17 cellular contexts compared by ENCODE assay signal in the genomic region with DNA sequence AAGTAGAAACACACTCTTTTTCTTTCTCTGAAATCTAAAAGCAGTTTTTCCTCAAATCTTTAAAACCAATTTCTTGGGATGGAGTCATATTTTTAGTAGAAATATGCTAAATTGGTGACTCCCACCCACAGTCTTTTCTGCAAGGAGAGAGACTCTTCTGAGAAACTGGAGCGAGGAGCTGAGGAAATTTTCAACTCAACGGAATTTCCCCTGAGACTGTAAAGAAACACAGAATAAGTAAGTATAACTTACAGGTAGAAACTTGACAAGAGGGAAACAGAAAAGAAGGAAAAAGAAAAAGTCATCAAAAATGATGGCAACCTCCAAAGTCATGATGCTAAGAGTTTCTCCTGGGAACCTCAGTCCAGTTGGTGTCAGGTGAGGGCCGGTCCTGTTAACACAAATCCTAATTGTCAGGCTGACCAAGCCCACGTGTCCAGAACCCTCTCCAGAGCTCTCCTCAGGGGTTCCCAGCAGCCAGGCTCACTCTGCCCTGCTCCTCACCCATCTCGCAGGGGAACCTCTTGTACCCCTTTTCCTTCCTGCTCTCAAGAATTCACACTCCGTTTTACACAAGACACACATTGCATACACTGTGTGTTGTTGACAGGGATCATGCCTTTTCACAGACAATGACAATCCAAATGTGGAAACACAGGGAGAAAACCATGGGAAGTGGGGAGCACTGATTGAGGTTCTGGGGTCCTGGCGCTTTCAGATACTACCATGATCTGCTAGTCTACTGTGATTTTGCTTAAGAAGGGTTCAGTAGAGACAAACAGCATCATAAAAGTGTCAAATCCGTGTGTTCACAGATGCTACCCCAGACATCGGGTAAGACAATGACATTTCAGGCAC. TPM values are rescaled to one million over a fixed set of nuclear protein-coding genes. Genes with fewer than 3 reads are reported as not detected.
DNase-seq lines count a peak whose midpoint lies in the region; ATAC-seq and TF ChIP-seq lines count a peak whose summit lies in the region.
"Had no signal": no experiment of that assay in that cellular context is flagged by ENCODE, and none has a peak within 500 bp of the region (broad histone marks: within the 10 kb centered on the region; RNA-seq: fewer than 3 reads in every experiment).

No MANE protein-coding gene starts in this region.

- peaks cover 68% of the 10 kb centered on the region for H3K36me3 Mint-ChIP-seq in activated CD4-positive, alpha-beta T cell treated with anti-CD3 and anti-CD28 coated beads, Interleukin-2, amount 10 ng/mL, durations not matched to agents 7 days and 5 days (ENCODE audit: low read depth)
- peaks cover 92% of the 10 kb centered on the region for H3K36me3 Mint-ChIP-seq in activated naive CD8-positive, alpha-beta T cell treated with anti-CD3 and anti-CD28 coated beads, Interleukin-2, amount 50 U/mL, for 24 hours (ENCODE audit: low read depth)
- H3K36me3 Mint-ChIP-seq: neural progenitor cell had no signal

- H3K9me3 Mint-ChIP-seq in activated CD4-positive, alpha-beta T cell treated with anti-CD3 and anti-CD28 coated beads, Interleukin-2, amount 10 ng/mL, durations not matched to agents 7 days and 5 days, result no peaks in the 10 kb centered on the region
- no peaks in the 10 kb centered on the region for H3K9me3 Mint-ChIP-seq in activated naive CD8-positive, alpha-beta T cell treated with anti-CD3 and anti-CD28 coated beads, Interleukin-2, amount 50 U/mL, for 24 hours
- H3K9me3 Mint-ChIP-seq: neural progenitor cell had no signal

- H2BK5ac ChIP-seq in neuronal stem cell (ENCODE audit: low read length), result no peak overlapping the region

- no peaks in the 10 kb centered on the region for H3K27me3 Mint-ChIP-seq in activated CD4-positive, alpha-beta T cell treated with anti-CD3 and anti-CD28 coated beads, Interleukin-2, amount 10 ng/mL, durations not matched to agents 7 days and 5 days
- no peaks in the 10 kb centered on the region for H3K27me3 Mint-ChIP-seq in activated naive CD8-positive, alpha-beta T cell treated with anti-CD3 and anti-CD28 coated beads, Interleukin-2, amount 50 U/mL, for 24 hours

- H3K4me2 ChIP-seq in OCI-LY3 (ENCODE audit: low read length) (peak overlapping the region; percentile 69), neuronal stem cell (ENCODE audit: insufficient read depth, low read length, poor library complexity, severe bottlenecking) (no peak overlapping the region)
- H3K4me2 ChIP-seq: KMS-11, neural progenitor cell had no signal

- peak overlapping the region; percentile 72 for H3K27ac Mint-ChIP-seq in activated CD4-positive, alpha-beta T cell treated with anti-CD3 and anti-CD28 coated beads, Interleukin-2, amount 10 ng/mL, durations not matched to agents 7 days and 5 days
- H3K27ac Mint-ChIP-seq in activated naive CD8-positive, alpha-beta T cell treated with anti-CD3 and anti-CD28 coated beads, Interleukin-2, amount 50 U/mL, for 24 hours, result peak overlapping the region; percentile 99
- H3K27ac Mint-ChIP-seq: neural progenitor cell had no signal

- no peak for DNase-seq in activated CD4-positive, alpha-beta T cell treated with anti-CD3 and anti-CD28 coated beads, Interleukin-2, amount 10 ng/mL, durations not matched to agents 7 days and 5 days
- no peak for DNase-seq in activated CD4-positive, alpha-beta T cell treated with anti-CD3 and anti-CD28 coated beads, Interleukin-2, amount 50 U/mL, for 4 hours
- DNase-seq in activated naive CD8-positive, alpha-beta T cell treated with anti-CD3 and anti-CD28 coated beads, Interleukin-2, amount 50 U/mL, for 24 hours, result no peak
- peak; percentile 54 for DNase-seq in stimulated activated CD8-positive, alpha-beta memory T cell treated with anti-CD3 and anti-CD28 coated beads, Interleukin-4, amount 100 ng/mL, for 48 hours
- DNase-seq in stomach (no peak), neuronal stem cell (ENCODE audit: low spot score) (no peak)
- DNase-seq: ACHN, HCEC 1CT, NCI-H1417 treated with DMSO at 0.1 percent for 48 hours, NCI-H524 had no signal

- no peak overlapping the region for H2BK120ac ChIP-seq in neuronal stem cell (ENCODE audit: low read depth, low read length)

- H3K9ac ChIP-seq in OCI-LY3 (ENCODE audit: low read length), result peak overlapping the region; percentile 38; the same call in 1 of the 2 replicates
- H3K9ac ChIP-seq in neuronal stem cell (ENCODE audit: low read depth, low read length, poor library complexity), result no peak overlapping the region
- H3K9ac ChIP-seq: KMS-11, neural progenitor cell had no signal

- POLR2A ChIA-PET in activated CD4-positive, alpha-beta T cell treated with anti-CD3 and anti-CD28 coated beads, Interleukin-2, amount 10 ng/mL, durations not matched to agents 7 days and 5 days (lab: Charles Lee), result interaction anchor here (0.6 to 0.8 kb wide), 2 partner anchors 22 to 368 kb away, joined by 3 to 4 read pairs; no protein-coding TSS in a partner anchor

- H3K4me3 Mint-ChIP-seq in activated CD4-positive, alpha-beta T cell treated with anti-CD3 and anti-CD28 coated beads, Interleukin-2, amount 10 ng/mL, durations not matched to agents 7 days and 5 days, result peak overlapping the region; percentile 45
- peak overlapping the region; percentile 78 for H3K4me3 Mint-ChIP-seq in activated naive CD8-positive, alpha-beta T cell treated with anti-CD3 and anti-CD28 coated beads, Interleukin-2, amount 50 U/mL, for 24 hours

- H4K91ac ChIP-seq in neuronal stem cell (ENCODE audit: low read depth, low read length, poor library complexity), result no peak overlapping the region

- H4K8ac ChIP-seq in neuronal stem cell (ENCODE audit: low read depth, low read length), result no peak overlapping the region

- no peak overlapping the region for H3K23ac ChIP-seq in neuronal stem cell (ENCODE audit: low read depth, low read length, poor library complexity)

- H3K4me1 Mint-ChIP-seq in activated CD4-positive, alpha-beta T cell treated with anti-CD3 and anti-CD28 coated beads, Interleukin-2, amount 10 ng/mL, durations not matched to agents 7 days and 5 days, result peaks cover 88% of the 10 kb centered on the region
- peaks cover 94% of the 10 kb centered on the region for H3K4me1 Mint-ChIP-seq in activated naive CD8-positive, alpha-beta T cell treated with anti-CD3 and anti-CD28 coated beads, Interleukin-2, amount 50 U/mL, for 24 hours

- H3K4me3 ChIP-seq in OCI-LY3 (ENCODE audit: low read length) (peak overlapping the region; percentile 55), stomach (no peak overlapping the region), neuronal stem cell (ENCODE audit: low read length in 2 of 2) (no peak overlapping the region)
- H3K4me3 ChIP-seq: neural progenitor cell had no signal

- no peak for TF ChIP-seq EP300 in stomach (IDR thresholded peaks at IDR 0.05)

- H3K27me3 ChIP-seq in OCI-LY3 (ENCODE audit: low read depth, low read length) (no peaks in the 10 kb centered on the region), stomach (no peaks in the 10 kb centered on the region), neuronal stem cell (ENCODE audit: control insufficient read depth in 3 of 3, insufficient read depth in 3 of 3, low read depth in 1 of 3, low read length in 3 of 3) (peaks cover 0 to 16% (median 0%) of the 10 kb centered on the region in 3 experiments)
- H3K27me3 ChIP-seq: neural progenitor cell had no signal

- H3K9me3 ChIP-seq in OCI-LY3 (ENCODE audit: insufficient read depth, low read length) (no peaks in the 10 kb centered on the region), stomach (no peaks in the 10 kb centered on the region), neuronal stem cell (replicated peaks in 1 of 2; ENCODE audit: control insufficient read depth in 2 of 2, insufficient read depth in 1 of 2, low read depth in 1 of 2, low read length in 2 of 2) (peaks cover 0 to 3% of the 10 kb centered on the region in 2 donors)

- no peak overlapping the region for H2BK12ac ChIP-seq in neuronal stem cell (ENCODE audit: low read length)

- TF ChIP-seq POLR2A in stomach (IDR thresholded peaks at IDR 0.05), result no peak

- H3K4ac ChIP-seq in neuronal stem cell (ENCODE audit: low read length), result no peak overlapping the region

- no peak overlapping the region for H2BK15ac ChIP-seq in neuronal stem cell (ENCODE audit: low read length)

- CTCF ChIA-PET in activated CD4-positive, alpha-beta T cell treated with anti-CD3 and anti-CD28 coated beads, Interleukin-2, amount 10 ng/mL, durations not matched to agents 7 days and 5 days (lab: Charles Lee), result interaction anchor here (0.5 to 1.7 kb wide), 5 partner anchors 36 to 163 kb away, joined by 3 to 10 read pairs (median 4); no protein-coding TSS in a partner anchor

- peaks cover 62% of the 10 kb centered on the region for H3K4me1 ChIP-seq in OCI-LY3 (ENCODE audit: low read length)
- peaks cover 0 to 13% (median 9%) of the 10 kb centered on the region in 4 donors for H3K4me1 ChIP-seq in stomach
- peaks cover 0 to 4% of the 10 kb centered on the region in 2 donors for H3K4me1 ChIP-seq in neuronal stem cell (ENCODE audit: control insufficient read depth in 2 of 2, insufficient read depth in 1 of 2, low read depth in 1 of 2, low read length in 2 of 2)
- H3K4me1 ChIP-seq: neural progenitor cell had no signal

- intact Hi-C loops in stomach (cut with DNase I; ENCODE audit: low total_unique reads), result no loop called here

- no peaks in the 10 kb centered on the region for H3K79me1 ChIP-seq in neuronal stem cell (ENCODE audit: low read depth, low read length)

- WGBS in stomach, 5 donors, result 51 to 66% (median 57%) methylated on average over 9 of the region's 9 CpGs
- WGBS in neuronal stem cell (ENCODE audit: extremely low coverage in 2 of 2, insufficient read length in 2 of 2, insufficient replicate concordance in 1 of 2), 2 donors, result no CpG with 5 or more reads among the region's 9 CpGs

- peaks cover 9% of the 10 kb centered on the region; the same call in 1 of the 2 replicates for H3K79me2 ChIP-seq in OCI-LY3 (ENCODE audit: low read length)

- H4K20me1 ChIP-seq in OCI-LY3 (ENCODE audit: insufficient read depth, low read length), result no peaks in the 10 kb centered on the region

- no peak overlapping the region for H3K18ac ChIP-seq in neuronal stem cell (ENCODE audit: low read length)

- H2AFZ ChIP-seq in OCI-LY3 (ENCODE audit: low read depth, low read length) (no peak overlapping the region), neuronal stem cell (ENCODE audit: low read length) (no peak overlapping the region)
- H2AFZ ChIP-seq: neural progenitor cell had no signal

- H3K14ac ChIP-seq in neuronal stem cell (ENCODE audit: low read length), result no peak overlapping the region

- H2AK5ac ChIP-seq in neuronal stem cell (ENCODE audit: low read depth, low read length), result no peak overlapping the region

- TF ChIP-seq CTCF in OCI-LY3 (IDR thresholded peaks at IDR 0.05; ENCODE audit: low read depth, low read length) (no peak), stomach (IDR thresholded peaks at IDR 0.05) (no peak)

- H3K36me3 ChIP-seq in OCI-LY3 (replicated peaks; ENCODE audit: low read depth, low read length), result peaks cover 4% of the 10 kb centered on the region
- H3K36me3 ChIP-seq in stomach, result no peaks in the 10 kb centered on the region
- no peaks in the 10 kb centered on the region for H3K36me3 ChIP-seq in neuronal stem cell (replicated peaks in 1 of 2; ENCODE audit: control insufficient read depth in 2 of 2, insufficient read depth in 2 of 2, low read length in 2 of 2)
- H3K36me3 ChIP-seq: neural progenitor cell had no signal

- H3K27ac ChIP-seq in OCI-LY3 (ENCODE audit: low read length), result peak overlapping the region; percentile 82
- H3K27ac ChIP-seq in stomach, result no peak overlapping the region
- H3K27ac ChIP-seq in neuronal stem cell (replicated peaks; ENCODE audit: low read length), result no peak overlapping the region
- H3K27ac ChIP-seq: KMS-11, neural progenitor cell had no signal

- ATAC-seq in activated naive CD8-positive, alpha-beta T cell treated with anti-CD3 and anti-CD28 coated beads, Interleukin-2, amount 50 U/mL, for 24 hours, result peak; percentile 16
- ATAC-seq in GM18861 (IDR thresholded peaks at IDR 0.05; ENCODE audit: unreplicated experiment), result no peak
- ATAC-seq: Panc1, sciatic nerve had no signal

RNA-seq across cellular contexts. Expression of a gene that starts 16.3 kb away (rescaled TPM):
- total RNA-seq in activated CD4-positive, alpha-beta T cell treated with anti-CD3 and anti-CD28 coated beads, Interleukin-2, amount 10 ng/mL, durations not matched to agents 7 days and 5 days, result 100 to 1,000 TPM; 124 to 142 TPM
- total RNA-seq in stomach, result 1 to 10 TPM in 2 of 5 donors, under 1 TPM in 1, not detected in 2; 0.45 to 2.3 (median 1.5) TPM
- 1 to 10 TPM in 1 of 3 donors, under 1 TPM in 2; 0.46 to 1.3 (median 0.60) TPM for polyA plus RNA-seq in stomach
- not detected for polyA plus RNA-seq in neuronal stem cell (2013, experiment 1 of 2)
- not detected for polyA plus RNA-seq in neuronal stem cell (2013, experiment 2 of 2)
- total RNA-seq: astrocyte had no signal

RNA-seq across cellular contexts. Expression of a gene that starts 43.0 kb away (rescaled TPM):
- total RNA-seq in activated CD4-positive, alpha-beta T cell treated with anti-CD3 and anti-CD28 coated beads, Interleukin-2, amount 10 ng/mL, durations not matched to agents 7 days and 5 days, result 100 to 1,000 TPM; 164 to 177 TPM
- total RNA-seq in stomach, result 100 to 1,000 TPM in 3 of 5 donors, 10 to 100 TPM in 2; 71.0 to 168 (median 105) TPM
- 10 to 100 TPM; 41.4 to 58.5 (median 50.9) TPM for polyA plus RNA-seq in stomach
- 75.9 TPM for polyA plus RNA-seq in neuronal stem cell (2013, experiment 1 of 2)
- polyA plus RNA-seq in neuronal stem cell (2013, experiment 2 of 2), result 76.3 TPM

Comparison
In these comparisons a context has a peak if more than half of its experiments do, and no peak if none do; other contexts are left out.
1. RNA of a gene that starts 16.3 kb away (total RNA-seq): 124 to 142 TPM in activated CD4-positive, alpha-beta T cell treated with anti-CD3 and anti-CD28 coated beads, Interleukin-2, amount 10 ng/mL, durations not matched to agents 7 days and 5 days; 0.45 to 2.3 TPM in stomach; every median in the first group is over 10 times any median in the second.